In genomic region chr1:198199105-198199504, GRCh38 we compare ENCODE assay signal across 9 cellular contexts. TPM values are rescaled to one million over a fixed set of nuclear protein-coding genes. Genes with fewer than 3 reads are reported as not detected.
A peak's percentile ranks its signal among the peaks of the same experiment; 100 is the strongest.
DNase-seq lines count a peak whose midpoint lies in the region; ATAC-seq, FAIRE-seq and TF ChIP-seq lines count a peak whose summit lies in the region.
"Had no signal": no experiment of that assay in that cellular context is flagged by ENCODE, and none has a peak within 500 bp of the region (broad histone marks: within the 10 kb centered on the region; RNA-seq: fewer than 3 reads in every experiment).

No MANE protein-coding gene starts in this region.

- H3K79me2 ChIP-seq in H9 (ENCODE audit: insufficient read depth, low read length), result peaks cover 4% of the 10 kb centered on the region; the same call in 1 of the 2 replicates

- H2BK12ac ChIP-seq in H9 (ENCODE audit: insufficient read length, low read depth, low read length), result no peak overlapping the region

- H3K18ac ChIP-seq in H9 (ENCODE audit: insufficient read length, low read depth, low read length), result no peak overlapping the region

- no peak overlapping the region for H3K27ac Mint-ChIP-seq in H9
- peak overlapping the region; percentile 26 for H3K27ac Mint-ChIP-seq in mesothelial cell of epicardium

- no peak overlapping the region for H4K5ac ChIP-seq in H9 (ENCODE audit: insufficient read length, low read depth, low read length)

- H2BK20ac ChIP-seq in H9 (ENCODE audit: low read depth, low read length, poor library complexity, severe bottlenecking), result no peak overlapping the region

- no peaks in the 10 kb centered on the region for H4K20me1 ChIP-seq in H9 (ENCODE audit: control insufficient read depth, insufficient read depth, insufficient read length)

- H2AFZ ChIP-seq in H9 (ENCODE audit: low read length), result no peak overlapping the region

- H2BK120ac ChIP-seq in H9 (ENCODE audit: low read depth, low read length, poor library complexity, severe bottlenecking), result no peak overlapping the region

- no peaks in the 10 kb centered on the region for H3K27me3 ChIP-seq in H9 (ENCODE audit: insufficient read depth, low read length)

- no peak overlapping the region for H3K9ac ChIP-seq in H9 (ENCODE audit: extremely low read depth, insufficient read length, low read length)

- no peak overlapping the region for H3K4ac ChIP-seq in H9 (ENCODE audit: low read depth, low read length)

- H3K27me3 Mint-ChIP-seq in H9 (ENCODE audit: low read depth), result no peaks in the 10 kb centered on the region
- H3K27me3 Mint-ChIP-seq in mesothelial cell of epicardium (ENCODE audit: low read depth), result no peaks in the 10 kb centered on the region

- H3K9me3 ChIP-seq in H9 (ENCODE audit: control insufficient read depth, low read depth, low read length), result no peaks in the 10 kb centered on the region

- no peak overlapping the region for H3K4me2 ChIP-seq in H9 (ENCODE audit: insufficient read depth, insufficient read length, low read length)

- no peak overlapping the region for H3K56ac ChIP-seq in H9 (ENCODE audit: insufficient read length, low read depth, low read length)

- TF ChIP-seq CTCF in H9 (conservative IDR thresholded peaks at IDR 0.05) (no peak), mesothelial cell of epicardium (IDR thresholded peaks at IDR 0.05; ENCODE audit: unreplicated experiment) (no peak)

- H3K36me3 Mint-ChIP-seq in H9 (ENCODE audit: insufficient read depth in 1 of 3, low read depth in 3 of 3), result 0 out of 7 replicates have a peak, but pooled peaks cover 0 to 3% (median 0%) of the 10 kb centered on the region in 3 experiments
- peaks cover 8% of the 10 kb centered on the region for H3K36me3 Mint-ChIP-seq in mesothelial cell of epicardium

- peak; percentile 73 for ATAC-seq in HG03571 (IDR thresholded peaks at IDR 0.05; ENCODE audit: unreplicated experiment)
- ATAC-seq: Panc1 had no signal

- no peak overlapping the region for H3T11ph ChIP-seq in H9 (ENCODE audit: low read length)

- H2AK5ac ChIP-seq in H9 (ENCODE audit: insufficient read length, low read length), result no peak overlapping the region

- no peak overlapping the region for H4K91ac ChIP-seq in H9 (ENCODE audit: insufficient read length, low read depth, low read length)

- no peak overlapping the region for H3K14ac ChIP-seq in H9 (ENCODE audit: insufficient read depth, low read length)

- H3K9me3 Mint-ChIP-seq in H9 (no peaks in the 10 kb centered on the region), mesothelial cell of epicardium (peaks cover 6% of the 10 kb centered on the region)

- no peak overlapping the region for H3K4me3 Mint-ChIP-seq in H9
- no peak overlapping the region for H3K4me3 Mint-ChIP-seq in mesothelial cell of epicardium

- H4K8ac ChIP-seq in H9 (replicated peaks; ENCODE audit: insufficient read length, low read depth, low read length), result no peak overlapping the region

- H3K4me1 Mint-ChIP-seq in H9 (peaks cover 4 to 8% of the 10 kb centered on the region in 2 experiments; a peak in 3 of 4 replicates), mesothelial cell of epicardium (peaks cover 11% of the 10 kb centered on the region)

- H2BK15ac ChIP-seq in H9 (ENCODE audit: low read depth, low read length), result no peak overlapping the region

- no peak overlapping the region for H3K27ac ChIP-seq in H9 (ENCODE audit: insufficient read length, low read depth, low read length)

- no peak for FAIRE-seq in urothelium cell line (lab: Jason Lieb, UNC)

- H3K4me1 ChIP-seq in H9 (ENCODE audit: insufficient read depth, low read length), result no peaks in the 10 kb centered on the region

- H2BK5ac ChIP-seq in H9 (ENCODE audit: insufficient read length, low read length), result no peak overlapping the region

- H3K79me1 ChIP-seq in H9 (ENCODE audit: insufficient read depth, low read depth, low read length, poor library complexity, severe bottlenecking), result peaks cover 4% of the 10 kb centered on the region

- H3K23me2 ChIP-seq in H9 (ENCODE audit: insufficient read length, low read depth, low read length, poor library complexity, severe bottlenecking), result no peaks in the 10 kb centered on the region

- DNase-seq in NCI-H748 (lab: John Stamatoyannopoulos, UW; ENCODE audit: unreplicated experiment) (peak; percentile 10), NCI-H748 treated with DMSO at 0.1 percent for 48 hours (lab: John Stamatoyannopoulos, UW) (no peak), H9 (peak; percentile 38), mesothelial cell of epicardium (ENCODE audit: low spot score in 2 of 2, unreplicated experiment in 2 of 2) (no peak), urothelium cell line (ENCODE audit: low spot score) (no peak), activated gamma-delta T cell (lab: John Stamatoyannopoulos, UW) (no peak)
- no peak for DNase-seq in stimulated activated CD4-positive, alpha-beta T cell treated with anti-CD3 and anti-CD28 coated beads, Interleukin-4, amount 100 ng/mL, for 1 hour

- H3K23ac ChIP-seq in H9 (ENCODE audit: insufficient read length, low read depth, low read length), result no peak overlapping the region

RNA-seq across cellular contexts. Expression of gene NEK7, which starts 42.3 kb away (rescaled TPM):
- total RNA-seq in H9 (2021), result 9.6 and 10.0 TPM in 2 replicates
- 58.3 to 63.2 TPM (median 61.6 TPM) in 3 replicates for total RNA-seq in mesothelial cell of epicardium

Comparison
In these comparisons a context has a peak if more than half of its experiments do, and no peak if none do; other contexts are left out.
1. DNase-seq: peak in NCI-H748 (single experiment) and H9 (single experiment); none in NCI-H748 treated with DMSO at 0.1 percent for 48 hours (single experiment), mesothelial cell of epicardium (0 of 2), stimulated activated CD4-positive, alpha-beta T cell treated with anti-CD3 and anti-CD28 coated beads, Interleukin-4, amount 100 ng/mL, for 1 hour (single experiment), urothelium cell line (single experiment) and activated gamma-delta T cell (single experiment).